Comparison of ENCODE assay signal across 8 cellular contexts in the genomic region with DNA sequence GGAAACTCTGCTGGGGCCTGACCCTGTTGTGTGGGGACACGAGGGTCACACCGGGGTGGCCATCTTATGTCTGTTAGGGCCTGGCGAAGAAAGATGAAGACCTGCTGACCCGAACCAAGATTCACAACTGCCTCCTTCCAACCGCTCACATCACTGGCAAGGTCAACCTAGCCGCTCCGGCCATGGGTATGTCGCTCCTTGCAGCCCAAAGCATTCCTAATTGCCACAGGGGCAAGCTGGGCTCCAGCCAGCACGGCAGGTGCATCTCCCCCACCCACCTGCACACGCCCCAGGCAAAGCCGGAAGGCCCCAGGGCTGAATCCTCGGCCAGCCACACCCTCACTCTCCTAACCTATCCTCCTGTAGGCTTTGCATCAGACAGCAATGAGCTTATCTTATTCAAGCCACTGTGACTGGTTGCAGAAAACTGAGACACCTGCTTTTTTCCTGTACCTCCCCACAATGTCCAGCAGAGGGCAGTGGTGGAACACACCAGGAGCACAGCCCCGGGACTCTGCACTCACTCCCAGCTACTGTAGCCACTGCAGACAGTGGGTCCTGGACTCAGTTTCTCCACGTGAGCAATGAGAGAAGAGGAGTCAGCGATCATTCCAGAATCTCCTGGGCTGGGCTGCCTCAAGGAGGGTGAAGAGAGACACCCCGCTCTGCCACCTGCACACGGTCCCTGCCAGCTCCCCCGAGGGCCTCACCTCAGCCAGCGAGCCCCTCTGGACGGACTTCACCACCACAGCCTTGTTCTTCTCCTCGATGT.
DNase-seq lines count a peak whose midpoint lies in the region; ATAC-seq and TF ChIP-seq lines count a peak whose summit lies in the region.

No MANE protein-coding gene starts in this region.

- peak; percentile 92 for TF ChIP-seq CTCF in GM10248 (IDR thresholded peaks at IDR 0.05; ENCODE audit: control extremely low read depth, extremely low read depth, low read depth, missing control alignments)
- TF ChIP-seq CTCF in sigmoid colon (IDR thresholded peaks at IDR 0.05): peak; percentile 83 to 94 (median 92)

- no peak overlapping the region for H3K27ac Mint-ChIP-seq in T-helper 2 cell treated with Interferon-gamma antibody and Interleukin-4, amounts not matched to agents 5 μg/mL and 100 μg/mL, for 36 hours

- H3K36me3 Mint-ChIP-seq in T-helper 2 cell treated with Interferon-gamma antibody and Interleukin-4, amounts not matched to agents 5 μg/mL and 100 μg/mL, for 36 hours (ENCODE audit: low read depth): peaks cover 31% of the 10 kb centered on the region

- H3K27me3 Mint-ChIP-seq in T-helper 2 cell treated with Interferon-gamma antibody and Interleukin-4, amounts not matched to agents 5 μg/mL and 100 μg/mL, for 36 hours (ENCODE audit: low read depth): no peaks in the 10 kb centered on the region

- H3K9me3 ChIP-seq in sigmoid colon: no peaks in the 10 kb centered on the region

- no peak overlapping the region for H3K27ac ChIP-seq in sigmoid colon

- ATAC-seq in left ventricle myocardium superior: peak; percentile 86
- ATAC-seq in GM21528 (IDR thresholded peaks at IDR 0.05; ENCODE audit: low FRiP score, unreplicated experiment): no peak
- no peak for ATAC-seq in HG03469 (IDR thresholded peaks at IDR 0.05; ENCODE audit: unreplicated experiment)

- no peak overlapping the region for H3K4me3 Mint-ChIP-seq in T-helper 2 cell treated with Interferon-gamma antibody and Interleukin-4, amounts not matched to agents 5 μg/mL and 100 μg/mL, for 36 hours

- 50 to 71% methylated on average over 21 of the region's 21 CpGs for WGBS in sigmoid colon, 2 donors

- no peaks in the 10 kb centered on the region for H3K9me3 Mint-ChIP-seq in T-helper 2 cell treated with Interferon-gamma antibody and Interleukin-4, amounts not matched to agents 5 μg/mL and 100 μg/mL, for 36 hours

- no peak for TF ChIP-seq POLR2A in sigmoid colon (IDR thresholded peaks at IDR 0.05)

- no peaks in the 10 kb centered on the region for H3K4me1 Mint-ChIP-seq in T-helper 2 cell treated with Interferon-gamma antibody and Interleukin-4, amounts not matched to agents 5 μg/mL and 100 μg/mL, for 36 hours (ENCODE audit: low read depth)

- intact Hi-C loops in left ventricle myocardium superior (cut with micrococcal nuclease): loop anchor here (5.0 kb wide), 1 partner anchor 245 kb away; no protein-coding TSS in a partner anchor
- intact Hi-C loops in sigmoid colon (cut with DNase I): loop anchor here (1.0 kb wide), 1 partner anchor 248 kb away; no protein-coding TSS in a partner anchor

- H3K4me1 ChIP-seq in sigmoid colon: no peaks in the 10 kb centered on the region

- peaks cover 0 to 6% (median 0%) of the 10 kb centered on the region in 4 donors for H3K36me3 ChIP-seq in sigmoid colon

- TF ChIP-seq EP300 in sigmoid colon (IDR thresholded peaks at IDR 0.05): no peak

- POLR2A ChIA-PET in GM10248 (lab: Yijun Ruan, JAX): interaction anchor here (1.1 kb wide), 1 partner anchor 263 kb away, joined by 3 read pairs; no protein-coding TSS in a partner anchor

- CTCF ChIA-PET in GM10248 (lab: Yijun Ruan, JAX): interaction anchor here (0.6 to 4.0 kb wide), 84 partner anchors 10 to 993 kb away, joined by 3 to 153 read pairs (median 4); partner anchors contain the start of genes ARFGEF2 and CSE1L

- DNase-seq in GM10248 (ENCODE audit: extremely low spot score) (peak; percentile 89), NCI-H1417 treated with DMSO at 0.1 percent for 48 hours (lab: John Stamatoyannopoulos, UW) (peak; percentile 13), amygdala (lab: John Stamatoyannopoulos, UW) (peak in 54 of 56 donors; percentile 19 to 91 (median 60)), left ventricle myocardium superior (peak; percentile 67), sigmoid colon (peak; percentile 83)
- peak; percentile 51 for DNase-seq in T-helper 2 cell treated with Interferon-gamma antibody and Interleukin-4, amounts not matched to agents 5 μg/mL and 100 μg/mL, for 36 hours (ENCODE audit: low spot score)

- no peak overlapping the region for H3K4me3 ChIP-seq in sigmoid colon

- no peaks in the 10 kb centered on the region for H3K27me3 ChIP-seq in sigmoid colon

Comparison
In these comparisons a context has a peak if more than half of its experiments do, and no peak if none do; other contexts are left out.
1. DNase-seq: peak in every context shown above with its lines; median percentile 89 in GM10248; 83 in sigmoid colon; 67 in left ventricle myocardium superior; 60 in amygdala; 51 in T-helper 2 cell treated with Interferon-gamma antibody and Interleukin-4, amounts not matched to agents 5 μg/mL and 100 μg/mL, for 36 hours; 13 in NCI-H1417 treated with DMSO at 0.1 percent for 48 hours.